Comparison of ENCODE assay signal across 8 cellular contexts in the genomic region with DNA sequence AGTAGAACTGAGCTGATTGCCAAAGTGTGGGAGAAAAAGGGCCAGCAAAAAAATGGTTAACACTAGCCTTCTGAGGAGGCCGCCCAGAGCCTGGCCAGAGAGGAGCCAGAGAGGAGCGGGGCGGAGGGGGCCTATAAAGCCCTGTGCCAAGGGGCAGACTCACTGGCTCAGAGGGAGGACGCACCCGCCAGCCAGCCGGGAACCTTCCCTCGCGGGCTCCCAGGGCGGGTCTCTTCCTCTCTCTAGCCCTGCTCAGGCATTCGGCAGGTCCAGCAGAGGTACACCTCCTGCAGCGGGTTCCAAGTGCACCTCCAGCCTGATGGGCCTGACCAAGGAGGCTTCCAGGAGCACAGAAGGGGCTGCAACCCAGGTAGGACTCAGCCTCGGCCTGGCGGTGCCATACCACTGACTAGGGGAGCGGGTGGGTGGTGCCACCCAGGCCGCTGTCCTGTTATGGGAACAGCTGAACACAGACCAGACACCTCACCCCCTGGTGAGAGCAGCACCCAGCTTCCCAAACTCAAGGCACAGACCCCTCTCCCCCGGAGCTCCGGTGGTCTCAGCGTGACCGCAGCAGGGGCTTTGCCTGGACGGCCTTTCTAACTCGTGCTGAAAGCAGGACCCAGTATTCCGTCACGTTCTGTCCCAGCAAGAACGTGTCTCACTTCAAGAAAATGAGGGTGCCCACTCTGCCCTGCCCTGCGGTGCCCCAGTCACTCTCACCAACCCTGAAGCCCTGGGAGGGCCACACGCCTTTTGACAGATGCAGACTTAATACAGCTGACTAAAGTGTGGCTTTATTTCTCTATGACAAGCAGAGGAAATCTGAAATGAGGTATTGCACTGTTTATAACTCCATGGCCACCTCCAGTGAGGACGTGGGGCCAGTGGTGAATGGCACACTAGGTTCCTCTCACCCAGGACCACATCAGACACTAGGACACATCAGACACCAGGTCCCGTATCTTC. TPM values are rescaled to one million over a fixed set of nuclear protein-coding genes. Genes with fewer than 3 reads are reported as not detected.
DNase-seq lines count a peak whose midpoint lies in the region; ATAC-seq lines count a peak whose summit lies in the region.

GPER1 (plus strand) TSS at position 162 of the 969 bp plus-strand sequence. CDS start 3,616 bp downstream, outside the sequence.

- H3K4me1 ChIP-seq in esophagus (ENCODE audit: control insufficient read depth in 2 of 2, insufficient read depth in 2 of 2, low read length in 1 of 2), result peaks cover 0 to 12% of the 10 kb centered on the region in 2 donors

- H3K9me3 Mint-ChIP-seq in T-helper 1 cell treated with Interleukin-12 subunit alpha and Interleukin-12 subunit beta and Interleukin-4 antibody, amounts not matched to agents 30 μg/mL and 1 μg/mL, for 36 hours, result no peaks in the 10 kb centered on the region
- H3K9me3 Mint-ChIP-seq in naive B cell, result no peaks in the 10 kb centered on the region

- H3K9ac ChIP-seq in SK-N-MC (ENCODE audit: insufficient read length), result no peak within 1 kb of the TSS

- H3K36me3 ChIP-seq in SK-N-MC (ENCODE audit: insufficient read depth, low read length) (no peaks in the 10 kb centered on the region), esophagus (ENCODE audit: control insufficient read depth in 2 of 2, insufficient read depth in 2 of 2, low read length in 1 of 2) (peaks cover 0 to 8% of the 10 kb centered on the region in 2 donors)

- no peak for DNase-seq in T-helper 1 cell
- DNase-seq in SK-N-MC (ENCODE audit: low read depth, low spot score), result no peak
- DNase-seq in naive B cell, result no peak
- DNase-seq in SKM-1 treated with dmso at 0.1 percent for 144 hours (lab: John Stamatoyannopoulos, UW; ENCODE audit: unreplicated experiment), result no peak
- DNase-seq in activated CD8-positive, alpha-beta memory T cell treated with anti-CD3 and anti-CD28 coated beads for 24 hours, result no peak

- peak within 1 kb of the TSS; percentile 65 for H3K4me3 Mint-ChIP-seq in T-helper 1 cell treated with Interleukin-12 subunit alpha and Interleukin-12 subunit beta and Interleukin-4 antibody, amounts not matched to agents 30 μg/mL and 1 μg/mL, for 36 hours
- H3K4me3 Mint-ChIP-seq in naive B cell, result peak within 1 kb of the TSS; percentile 59 to 89 (median 84)

- ATAC-seq in naive B cell (ENCODE audit: low read depth in 2 of 2) (no peak), GM21390 (IDR thresholded peaks at IDR 0.05; ENCODE audit: unreplicated experiment) (no peak)

- WGBS in esophagus, 2 donors, result 43 to 48% methylated on average over 25 to 28 of the region's 28 CpGs

- no peaks in the 10 kb centered on the region for H3K36me3 Mint-ChIP-seq in T-helper 1 cell treated with Interleukin-12 subunit alpha and Interleukin-12 subunit beta and Interleukin-4 antibody, amounts not matched to agents 30 μg/mL and 1 μg/mL, for 36 hours (ENCODE audit: low read depth)
- peaks cover 0 to 14% of the 10 kb centered on the region in 2 donors for H3K36me3 Mint-ChIP-seq in naive B cell

- no peak within 1 kb of the TSS for H3K27ac Mint-ChIP-seq in T-helper 1 cell treated with Interleukin-12 subunit alpha and Interleukin-12 subunit beta and Interleukin-4 antibody, amounts not matched to agents 30 μg/mL and 1 μg/mL, for 36 hours
- H3K27ac Mint-ChIP-seq in naive B cell, result peak within 1 kb of the TSS; percentile 19 to 90 (median 85)

- H3K4me1 Mint-ChIP-seq in T-helper 1 cell treated with Interleukin-12 subunit alpha and Interleukin-12 subunit beta and Interleukin-4 antibody, amounts not matched to agents 30 μg/mL and 1 μg/mL, for 36 hours (ENCODE audit: low read depth), result peaks cover 4% of the 10 kb centered on the region
- H3K4me1 Mint-ChIP-seq in naive B cell, result peaks cover 18 to 34% (median 24%) of the 10 kb centered on the region in 3 donors

- H3K27ac ChIP-seq in SK-N-MC (peak within 1 kb of the TSS; percentile 67), esophagus (ENCODE audit: low read depth in 2 of 2, low read length in 1 of 2) (peak within 1 kb of the TSS in 1 of 2 donors; percentile 53)

- peaks cover 3% of the 10 kb centered on the region for H3K27me3 Mint-ChIP-seq in T-helper 1 cell treated with Interleukin-12 subunit alpha and Interleukin-12 subunit beta and Interleukin-4 antibody, amounts not matched to agents 30 μg/mL and 1 μg/mL, for 36 hours (ENCODE audit: low read depth)
- no peaks in the 10 kb centered on the region for H3K27me3 Mint-ChIP-seq in naive B cell

- H3K4me3 ChIP-seq in SK-N-MC (no peak within 1 kb of the TSS), esophagus (ENCODE audit: low read depth in 1 of 2, low read length in 2 of 2) (peak within 1 kb of the TSS; percentile 30 to 31)

- H3K27me3 ChIP-seq in esophagus (ENCODE audit: control insufficient read depth in 1 of 2, insufficient read depth in 2 of 2, low read length in 2 of 2), result no peaks in the 10 kb centered on the region

- H3K9me3 ChIP-seq in SK-N-MC (ENCODE audit: low read depth, low read length) (no peaks in the 10 kb centered on the region), esophagus (ENCODE audit: control insufficient read depth in 2 of 2, insufficient read depth in 1 of 2, low read depth in 1 of 2, low read length in 1 of 2) (no peaks in the 10 kb centered on the region)

RNA-seq across cellular contexts. Expression of gene GPER1, which starts in this region (rescaled TPM):
- 1 to 10 TPM in 1 of 2 donors, under 1 TPM in 1; 0.81 to 1.1 TPM for polyA plus RNA-seq in esophagus
- under 1 TPM in 3 of 6 donors, not detected in 3; 0.40 to 0.88 (median 0.65) TPM for polyA plus RNA-seq in naive B cell (ENCODE audit: low read depth in 6 of 6)
